ENCODE assay signal across 18 cellular contexts in genomic region chr5:32595118-32595517, GRCh38. TPM values are rescaled to one million over a fixed set of nuclear protein-coding genes. Genes with fewer than 3 reads are reported as not detected.
DNase-seq lines count a peak whose midpoint lies in the region; ATAC-seq and TF ChIP-seq lines count a peak whose summit lies in the region.
"Had no signal": no experiment of that assay in that cellular context is flagged by ENCODE, and none has a peak within 500 bp of the region (broad histone marks: within the 10 kb centered on the region; RNA-seq: fewer than 3 reads in every experiment).

No MANE protein-coding gene starts in this region.

- peak overlapping the region; percentile 3; the same call in 1 of the 2 replicates for H3K27ac ChIP-seq in MM.1S (ENCODE audit: low read length)
- H3K27ac ChIP-seq in naive thymus-derived CD4-positive, alpha-beta T cell (ENCODE audit: low read depth, low read length), result no peak overlapping the region
- H3K27ac ChIP-seq in neural progenitor cell, result no peak overlapping the region
- H3K27ac ChIP-seq: esophagus squamous epithelium, Peyer's patch had no signal

- ATAC-seq in naive thymus-derived CD4-positive, alpha-beta T cell, result peak; percentile 20
- ATAC-seq in GM21367 (IDR thresholded peaks at IDR 0.05; ENCODE audit: unreplicated experiment) (no peak), GM19463 (IDR thresholded peaks at IDR 0.05; ENCODE audit: unreplicated experiment) (no peak)
- ATAC-seq: SK-N-SH treated with all-trans-retinoic acid at 6 μM for 48 hours had no signal

- H3K79me2 ChIP-seq in MM.1S (ENCODE audit: low read length) (peaks cover 100% of the 10 kb centered on the region), neural progenitor cell (ENCODE audit: low read depth) (peaks cover 85% of the 10 kb centered on the region)

- peaks cover 73% of the 10 kb centered on the region for H3K4me1 Mint-ChIP-seq in T-helper 1 cell treated with Interleukin-12 subunit alpha and Interleukin-12 subunit beta and Interleukin-4 antibody, amounts not matched to agents 30 μg/mL and 1 μg/mL, for 36 hours (ENCODE audit: low read depth)
- H3K4me1 Mint-ChIP-seq in activated T-helper 1 cell treated with anti-CD3 and anti-CD28 coated beads, Interleukin-12 subunit alpha, Interleukin-12 subunit beta, Interleukin-2, Interleukin-4 antibody, amounts not matched to agents 30 ng/mL and 10 ng/mL and 1 ng/mL, durations not matched to agents 14 hours and 24 hours and 36 hours (ENCODE audit: low read depth), result peaks cover 72% of the 10 kb centered on the region
- H3K4me1 Mint-ChIP-seq in naive thymus-derived CD4-positive, alpha-beta T cell, result peaks cover 55 to 94% (median 85%) of the 10 kb centered on the region in 7 donors
- no peaks in the 10 kb centered on the region for H3K4me1 Mint-ChIP-seq in neural progenitor cell
- H3K4me1 Mint-ChIP-seq: nephron progenitor cell had no signal

- TF ChIP-seq CTCF in MM.1S (IDR thresholded peaks at IDR 0.05; ENCODE audit: low read length) (no peak), neural progenitor cell (IDR thresholded peaks at IDR 0.05) (no peak)

- H3K4me3 Mint-ChIP-seq in T-helper 1 cell treated with Interleukin-12 subunit alpha and Interleukin-12 subunit beta and Interleukin-4 antibody, amounts not matched to agents 30 μg/mL and 1 μg/mL, for 36 hours, result peak overlapping the region; percentile 33
- peak overlapping the region; percentile 3 for H3K4me3 Mint-ChIP-seq in activated T-helper 1 cell treated with anti-CD3 and anti-CD28 coated beads, Interleukin-12 subunit alpha, Interleukin-12 subunit beta, Interleukin-2, Interleukin-4 antibody, amounts not matched to agents 30 ng/mL and 10 ng/mL and 1 ng/mL, durations not matched to agents 14 hours and 24 hours and 36 hours
- H3K4me3 Mint-ChIP-seq in naive thymus-derived CD4-positive, alpha-beta T cell, result peak overlapping the region in 5 of 10 donors; percentile 15 to 54 (median 37)
- no peak overlapping the region for H3K4me3 Mint-ChIP-seq in neural progenitor cell
- H3K4me3 Mint-ChIP-seq: nephron progenitor cell had no signal

- H4K20me1 ChIP-seq in MM.1S (ENCODE audit: insufficient read depth, low read length) (peaks cover 90% of the 10 kb centered on the region), neural progenitor cell (ENCODE audit: low read depth) (peaks cover 45% of the 10 kb centered on the region)

- peaks cover 56% of the 10 kb centered on the region for H3K4me1 ChIP-seq in MM.1S (ENCODE audit: low read length)
- H3K4me1 ChIP-seq in naive thymus-derived CD4-positive, alpha-beta T cell (ENCODE audit: control insufficient read depth in 2 of 2, insufficient read depth in 2 of 2, low read length in 2 of 2), result peaks cover 27 to 33% of the 10 kb centered on the region in 2 donors
- H3K4me1 ChIP-seq in neural progenitor cell, result no peaks in the 10 kb centered on the region
- H3K4me1 ChIP-seq: BE2C had no signal

- CTCF ChIA-PET in naive thymus-derived CD4-positive, alpha-beta T cell (lab: Charles Lee), result interaction anchor here (0.7 kb wide), 1 partner anchor 27 kb away, joined by 3 read pairs; no protein-coding TSS in a partner anchor

- H3K9me3 ChIP-seq in MM.1S (replicated peaks; ENCODE audit: insufficient read depth, low read length), result no peaks in the 10 kb centered on the region
- no peaks in the 10 kb centered on the region for H3K9me3 ChIP-seq in naive thymus-derived CD4-positive, alpha-beta T cell (ENCODE audit: control insufficient read depth in 2 of 3, low read length in 3 of 3)
- no peaks in the 10 kb centered on the region for H3K9me3 ChIP-seq in neural progenitor cell (ENCODE audit: low read depth)
- H3K9me3 ChIP-seq: BE2C, esophagus squamous epithelium, Peyer's patch had no signal

- H3K9me3 Mint-ChIP-seq in T-helper 1 cell treated with Interleukin-12 subunit alpha and Interleukin-12 subunit beta and Interleukin-4 antibody, amounts not matched to agents 30 μg/mL and 1 μg/mL, for 36 hours, result no peaks in the 10 kb centered on the region
- no peaks in the 10 kb centered on the region for H3K9me3 Mint-ChIP-seq in activated T-helper 1 cell treated with anti-CD3 and anti-CD28 coated beads, Interleukin-12 subunit alpha, Interleukin-12 subunit beta, Interleukin-2, Interleukin-4 antibody, amounts not matched to agents 30 ng/mL and 10 ng/mL and 1 ng/mL, durations not matched to agents 14 hours and 24 hours and 36 hours
- peaks cover 0 to 5% (median 0%) of the 10 kb centered on the region in 11 donors for H3K9me3 Mint-ChIP-seq in naive thymus-derived CD4-positive, alpha-beta T cell
- H3K9me3 Mint-ChIP-seq in neural progenitor cell, result no peaks in the 10 kb centered on the region
- H3K9me3 Mint-ChIP-seq: nephron progenitor cell had no signal

- POLR2A ChIA-PET in naive thymus-derived CD4-positive, alpha-beta T cell (lab: Charles Lee), result no interaction called here

- intact Hi-C loops in activated T-helper 1 cell treated with anti-CD3 and anti-CD28 coated beads, Interleukin-12 subunit alpha, Interleukin-12 subunit beta, Interleukin-2, Interleukin-4 antibody, amounts not matched to agents 30 ng/mL and 10 ng/mL and 1 ng/mL, durations not matched to agents 14 hours and 24 hours and 36 hours (cut with micrococcal nuclease), result no loop called here
- intact Hi-C loops in naive thymus-derived CD4-positive, alpha-beta T cell (cut with micrococcal nuclease), result loop anchor here in 1 of 2 donors (5.0 kb wide), 1 partner anchor 213 kb away; no protein-coding TSS in a partner anchor

- peak overlapping the region; percentile 8; the same call in 1 of the 2 replicates for H3K4me2 ChIP-seq in MM.1S (ENCODE audit: low read depth, low read length)
- H3K4me2 ChIP-seq in neural progenitor cell, result no peak overlapping the region

- H2AFZ ChIP-seq in MM.1S (ENCODE audit: low read length) (no peak overlapping the region), neural progenitor cell (replicated peaks) (no peak overlapping the region)

- no peaks in the 10 kb centered on the region for H3K27me3 Mint-ChIP-seq in T-helper 1 cell treated with Interleukin-12 subunit alpha and Interleukin-12 subunit beta and Interleukin-4 antibody, amounts not matched to agents 30 μg/mL and 1 μg/mL, for 36 hours (ENCODE audit: low read depth)
- H3K27me3 Mint-ChIP-seq in activated T-helper 1 cell treated with anti-CD3 and anti-CD28 coated beads, Interleukin-12 subunit alpha, Interleukin-12 subunit beta, Interleukin-2, Interleukin-4 antibody, amounts not matched to agents 30 ng/mL and 10 ng/mL and 1 ng/mL, durations not matched to agents 14 hours and 24 hours and 36 hours (ENCODE audit: insufficient read depth), result no peaks in the 10 kb centered on the region
- no peaks in the 10 kb centered on the region for H3K27me3 Mint-ChIP-seq in naive thymus-derived CD4-positive, alpha-beta T cell
- no peaks in the 10 kb centered on the region for H3K27me3 Mint-ChIP-seq in neural progenitor cell (ENCODE audit: insufficient read depth, low read depth)

- peak overlapping the region; percentile 65 for H3K27ac Mint-ChIP-seq in T-helper 1 cell treated with Interleukin-12 subunit alpha and Interleukin-12 subunit beta and Interleukin-4 antibody, amounts not matched to agents 30 μg/mL and 1 μg/mL, for 36 hours
- H3K27ac Mint-ChIP-seq in activated T-helper 1 cell treated with anti-CD3 and anti-CD28 coated beads, Interleukin-12 subunit alpha, Interleukin-12 subunit beta, Interleukin-2, Interleukin-4 antibody, amounts not matched to agents 30 ng/mL and 10 ng/mL and 1 ng/mL, durations not matched to agents 14 hours and 24 hours and 36 hours, result peak overlapping the region; percentile 3
- H3K27ac Mint-ChIP-seq in naive thymus-derived CD4-positive, alpha-beta T cell, result peak overlapping the region in 4 of 9 donors; percentile 24 to 63 (median 48)
- H3K27ac Mint-ChIP-seq in neural progenitor cell, result no peak overlapping the region

- H3K36me3 Mint-ChIP-seq in T-helper 1 cell treated with Interleukin-12 subunit alpha and Interleukin-12 subunit beta and Interleukin-4 antibody, amounts not matched to agents 30 μg/mL and 1 μg/mL, for 36 hours (ENCODE audit: low read depth), result peaks cover 69% of the 10 kb centered on the region
- H3K36me3 Mint-ChIP-seq in activated T-helper 1 cell treated with anti-CD3 and anti-CD28 coated beads, Interleukin-12 subunit alpha, Interleukin-12 subunit beta, Interleukin-2, Interleukin-4 antibody, amounts not matched to agents 30 ng/mL and 10 ng/mL and 1 ng/mL, durations not matched to agents 14 hours and 24 hours and 36 hours (ENCODE audit: low read depth), result peaks cover 73% of the 10 kb centered on the region
- H3K36me3 Mint-ChIP-seq in naive thymus-derived CD4-positive, alpha-beta T cell, result peaks cover 20 to 61% (median 55%) of the 10 kb centered on the region in 5 donors
- peaks cover 61% of the 10 kb centered on the region for H3K36me3 Mint-ChIP-seq in neural progenitor cell

- H3K9ac ChIP-seq in MM.1S (ENCODE audit: low read length) (no peak overlapping the region), neural progenitor cell (no peak overlapping the region)

- H3K36me3 ChIP-seq in MM.1S (replicated peaks; ENCODE audit: insufficient read depth, low read length), result peaks cover 61% of the 10 kb centered on the region
- H3K36me3 ChIP-seq in naive thymus-derived CD4-positive, alpha-beta T cell (ENCODE audit: control insufficient read depth in 2 of 3, insufficient read depth in 3 of 3, low read length in 3 of 3), result peaks cover 12 to 65% (median 47%) of the 10 kb centered on the region in 3 experiments
- H3K36me3 ChIP-seq in neural progenitor cell, result peaks cover 32% of the 10 kb centered on the region

- H3F3A ChIP-seq in MM.1S (ENCODE audit: insufficient read depth, low read length) (peaks cover 59% of the 10 kb centered on the region), neural progenitor cell (ENCODE audit: low read depth) (no peaks in the 10 kb centered on the region)

- no peaks in the 10 kb centered on the region for H3K9me2 ChIP-seq in MM.1S (replicated peaks; ENCODE audit: insufficient read depth, low read length)

- no peak overlapping the region for H3K4me3 ChIP-seq in MM.1S (ENCODE audit: low read length)
- H3K4me3 ChIP-seq in naive thymus-derived CD4-positive, alpha-beta T cell (ENCODE audit: low read length), result no peak overlapping the region
- H3K4me3 ChIP-seq in neural progenitor cell, result no peak overlapping the region
- H3K4me3 ChIP-seq: esophagus squamous epithelium, Peyer's patch had no signal

- H3K27me3 ChIP-seq in MM.1S (replicated peaks; ENCODE audit: insufficient read depth, low read length) (no peaks in the 10 kb centered on the region), neural progenitor cell (no peaks in the 10 kb centered on the region)
- no peaks in the 10 kb centered on the region for H3K27me3 ChIP-seq in naive thymus-derived CD4-positive, alpha-beta T cell (ENCODE audit: control insufficient read depth in 2 of 2, insufficient read depth in 2 of 2, low read length in 2 of 2)
- H3K27me3 ChIP-seq: BE2C, esophagus squamous epithelium, Peyer's patch had no signal

- DNase-seq in T-helper 1 cell, result no peak
- DNase-seq in MM.1S, result no peak
- DNase-seq in activated T-helper 1 cell treated with anti-CD3 and anti-CD28 coated beads, Interleukin-12 subunit alpha, Interleukin-12 subunit beta, Interleukin-2, Interleukin-4 antibody, amounts not matched to agents 30 ng/mL and 10 ng/mL and 1 ng/mL, durations not matched to agents 14 hours and 24 hours and 36 hours (ENCODE audit: low spot score), result no peak
- DNase-seq in naive thymus-derived CD4-positive, alpha-beta T cell, result no peak
- DNase-seq in neural progenitor cell (ENCODE audit: low spot score), result no peak
- DNase-seq: activated CD4-positive, alpha-beta T cell treated with anti-CD3 and anti-CD28 coated beads for 1 hour; anterior cingulate cortex; BE2C; esophagus squamous epithelium; NCI-H146; nephron progenitor cell; Peyer's patch; posterior cingulate gyrus; stimulated activated CD4-positive, alpha-beta T cell treated with anti-CD3 and anti-CD28 coated beads, Interleukin-1b, Interleukin-23, amount 100 ng/mL, for 48 hours had no signal

RNA-seq across cellular contexts. Expression of gene SUB1, which starts 9.8 kb away (rescaled TPM):
- 408 and 428 TPM in 2 replicates for total RNA-seq in activated T-helper 1 cell treated with anti-CD3 and anti-CD28 coated beads, Interleukin-12 subunit alpha, Interleukin-12 subunit beta, Interleukin-2, Interleukin-4 antibody, amounts not matched to agents 30 ng/mL and 10 ng/mL and 1 ng/mL, durations not matched to agents 14 hours and 24 hours and 36 hours
- total RNA-seq in naive thymus-derived CD4-positive, alpha-beta T cell, result 100 to 1,000 TPM; 187 to 388 (median 285) TPM
- polyA plus RNA-seq in naive thymus-derived CD4-positive, alpha-beta T cell, result 100 to 1,000 TPM; 383 to 571 TPM
- 324 and 789 TPM in 2 replicates for total RNA-seq in neural progenitor cell (ENCODE audit: low replicate concordance)
